Comparison of ENCODE assay signal across 9 cellular contexts in the genomic region with DNA sequence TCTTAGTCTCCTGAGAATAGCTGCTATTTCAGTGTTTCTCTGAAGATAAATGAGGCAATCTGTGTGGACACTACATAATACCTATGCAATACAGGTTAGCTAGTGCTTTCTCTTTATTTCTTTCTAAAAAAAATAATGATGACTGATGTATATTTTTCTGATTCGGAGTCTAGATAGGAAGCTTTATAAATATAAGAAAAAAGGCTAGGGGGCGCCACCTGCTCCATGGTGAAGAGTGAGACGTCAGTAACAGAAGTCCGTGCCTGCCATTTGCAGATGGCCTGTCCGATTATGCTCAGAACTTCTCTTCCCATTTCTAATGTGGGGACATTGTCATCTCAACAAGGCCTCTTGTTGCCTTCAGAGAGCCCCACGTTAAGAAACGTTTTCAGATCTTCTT. TPM values are rescaled to one million over a fixed set of nuclear protein-coding genes. Genes with fewer than 3 reads are reported as not detected.
DNase-seq lines count a peak whose midpoint lies in the region; ATAC-seq, FAIRE-seq and TF ChIP-seq lines count a peak whose summit lies in the region.
"Had no signal": no experiment of that assay in that cellular context is flagged by ENCODE, and none has a peak within 500 bp of the region (broad histone marks: within the 10 kb centered on the region; RNA-seq: fewer than 3 reads in every experiment).

No MANE protein-coding gene starts in this region.

- H3K9ac ChIP-seq in NT2/D1 (ENCODE audit: insufficient read length, low read depth) = no peak overlapping the region

- H3K9me3 ChIP-seq in A549 (no peaks in the 10 kb centered on the region), NT2/D1 (ENCODE audit: insufficient read depth, low read length) (no peaks in the 10 kb centered on the region), esophagus muscularis mucosa (no peaks in the 10 kb centered on the region)

- no peak for FAIRE-seq in A549 (lab: Jason Lieb, UNC)

- POLR2A ChIA-PET in A549 (lab: Yijun Ruan, JAX) = no interaction called here

- H3K27ac ChIP-seq in A549 = no peak overlapping the region
- H3K27ac ChIP-seq in esophagus muscularis mucosa (replicated peaks in 1 of 4) = no peak overlapping the region
- H3K27ac ChIP-seq: SK-N-MC had no signal

- TF ChIP-seq POLR2A in A549 (IDR thresholded peaks at IDR 0.05; ENCODE audit: low read length) = no peak
- TF ChIP-seq POLR2A in esophagus muscularis mucosa (IDR thresholded peaks at IDR 0.05; ENCODE audit: low read depth) = no peak

- CTCF ChIA-PET in A549 (lab: Yijun Ruan, JAX) = interaction anchor here (0.8 to 9.0 kb wide), 13 partner anchors 13 to 367 kb away, joined by 3 to 132 read pairs (median 12); a partner anchor contains a TSS

- 65% methylated on average over 7 of the region's 7 CpGs for WGBS in A549 (ENCODE audit: missing lambda C conversion rate)
- WGBS in esophagus muscularis mucosa = 72% methylated on average over 7 of the region's 7 CpGs

- TF ChIP-seq EP300 in A549 (IDR thresholded peaks at IDR 0.05) (no peak), esophagus muscularis mucosa (IDR thresholded peaks at IDR 0.05) (no peak)

- no peaks in the 10 kb centered on the region for H3K4me1 ChIP-seq in A549
- peaks cover 5% of the 10 kb centered on the region for H3K4me1 ChIP-seq in NT2/D1 (ENCODE audit: insufficient read depth, insufficient read length)
- peaks cover 0 to 6% (median 0%) of the 10 kb centered on the region in 4 donors for H3K4me1 ChIP-seq in esophagus muscularis mucosa

- DNase-seq in A549 (ENCODE audit: low read depth in 1 of 2, low spot score in 1 of 2) (peak in 1 of 2 experiments; percentile 36), CD1c-positive myeloid dendritic cell (ENCODE audit: extremely low spot score) (peak; percentile 43), NT2/D1 (ENCODE audit: low read depth, low spot score) (peak; percentile 43), esophagus muscularis mucosa (ENCODE audit: extremely low spot score) (no peak), kidney glomerular epithelial cell (lab: John Stamatoyannopoulos, UW) (no peak), NCI-H1436 treated with DMSO at 0.1 percent for 48 hours (lab: John Stamatoyannopoulos, UW) (no peak), HK-2 (ENCODE audit: unreplicated experiment) (no peak)

- TF ChIP-seq CTCF in A549 (IDR thresholded peaks at IDR 0.05) (peak; percentile 44), esophagus muscularis mucosa (IDR thresholded peaks at IDR 0.05) (peak in 2 of 3 experiments; percentile 18 to 31)

- intact Hi-C loops in esophagus muscularis mucosa (cut with DNase I) = no loop called here

- H3K4me3 ChIP-seq in A549 = no peak overlapping the region
- H3K4me3 ChIP-seq in NT2/D1 (ENCODE audit: insufficient read length, low read depth) = no peak overlapping the region
- no peak overlapping the region for H3K4me3 ChIP-seq in esophagus muscularis mucosa
- H3K4me3 ChIP-seq: SK-N-MC had no signal

- peaks cover 26% of the 10 kb centered on the region for H3K36me3 ChIP-seq in NT2/D1 (ENCODE audit: insufficient read depth, insufficient read length, low read length)
- peaks cover 30 to 65% (median 42%) of the 10 kb centered on the region in 4 donors for H3K36me3 ChIP-seq in esophagus muscularis mucosa

- TF ChIP-seq RAD21 in A549 (conservative IDR thresholded peaks at IDR 0.05 in 1 of 2, IDR thresholded peaks at IDR 0.05 in 1 of 2) = no peak

- ATAC-seq in A549 (no peak), GM21390 (IDR thresholded peaks at IDR 0.05; ENCODE audit: unreplicated experiment) (no peak)

- no peak overlapping the region for H3K4me2 ChIP-seq in A549

- H3K27me3 ChIP-seq in NT2/D1 (ENCODE audit: insufficient read depth, insufficient read length) = no peaks in the 10 kb centered on the region
- H3K27me3 ChIP-seq in esophagus muscularis mucosa = no peaks in the 10 kb centered on the region

TF ChIP-seq in A549, 52 proteins besides CTCF, POLR2A, EP300 and RAD21:
- TF ChIP-seq RCOR1 (IDR thresholded peaks at IDR 0.05; ENCODE audit: low read depth, low read length) = no peak
- no peak for TF ChIP-seq CHD4 (IDR thresholded peaks at IDR 0.05; ENCODE audit: borderline replicate concordance)
- TF ChIP-seq HDAC2 (IDR thresholded peaks at IDR 0.05) = no peak
- TF ChIP-seq MAFK (IDR thresholded peaks at IDR 0.05; ENCODE audit: partially characterized antibody) = peak; percentile 77
- TF ChIP-seq, protein P1, sequence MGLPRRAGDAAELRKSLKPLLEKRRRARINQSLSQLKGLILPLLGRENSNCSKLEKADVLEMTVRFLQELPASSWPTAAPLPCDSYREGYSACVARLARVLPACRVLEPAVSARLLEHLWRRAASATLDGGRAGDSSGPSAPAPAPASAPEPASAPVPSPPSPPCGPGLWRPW (IDR thresholded peaks at IDR 0.05) = no peak
- TF ChIP-seq, protein P2, sequence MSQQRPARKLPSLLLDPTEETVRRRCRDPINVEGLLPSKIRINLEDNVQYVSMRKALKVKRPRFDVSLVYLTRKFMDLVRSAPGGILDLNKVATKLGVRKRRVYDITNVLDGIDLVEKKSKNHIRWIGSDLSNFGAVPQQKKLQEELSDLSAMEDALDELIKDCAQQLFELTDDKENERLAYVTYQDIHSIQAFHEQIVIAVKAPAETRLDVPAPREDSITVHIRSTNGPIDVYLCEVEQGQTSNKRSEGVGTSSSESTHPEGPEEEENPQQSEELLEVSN (IDR thresholded peaks at IDR 0.05; ENCODE audit: borderline replicate concordance, low read depth) = no peak

RNA-seq across cellular contexts. Expression of a gene that starts 26.4 kb away (rescaled TPM):
- polyA plus RNA-seq in A549 (2011; rRNA removed) = 60.2 and 67.3 TPM in 2 replicates
- polyA plus RNA-seq in A549 (2012; cell fraction: cytosol; rRNA removed) = 49.0 and 56.2 TPM in 2 replicates
- polyA plus RNA-seq in A549 (2012; cell fraction: nucleus; rRNA removed) = 141 and 234 TPM in 2 replicates
- 41.5 to 43.8 TPM (median 41.6 TPM) in 3 replicates for polyA plus RNA-seq in A549 (2017; fragmentation: RNase III; extraction: RNeasy Plus Mini Kit Qiagen cat#74134 plus additional on column Dnase treatment)
- 25.3 and 37.9 TPM in 2 replicates for polyA minus RNA-seq in A549 (2011; rRNA and poly(A)+ RNA removed)
- 100 to 1,000 TPM; 104 to 138 (median 107) TPM for total RNA-seq in esophagus muscularis mucosa

RNA-seq across cellular contexts. Expression of a gene that starts 49.0 kb away (rescaled TPM):
- polyA plus RNA-seq in A549 (2011; rRNA removed) (0.80 and 0.95 TPM in 2 replicates), A549 (2017; fragmentation: RNase III; extraction: RNeasy Plus Mini Kit Qiagen cat#74134 plus additional on column Dnase treatment) (0.62 to 0.79 TPM (median 0.62 TPM) in 3 replicates)
- polyA plus RNA-seq in A549 (2012; cell fraction: cytosol; rRNA removed) = 0.44 and 0.56 TPM in 2 replicates
- polyA plus RNA-seq in A549 (2012; cell fraction: nucleus; rRNA removed) = 1.6 and 2.4 TPM in 2 replicates
- polyA minus RNA-seq in A549 (2011; rRNA and poly(A)+ RNA removed) = 1.3 and 1.4 TPM in 2 replicates
- not detected for total RNA-seq in esophagus muscularis mucosa

Comparison
In these comparisons a context has a peak if more than half of its experiments do, and no peak if none do; other contexts are left out.
1. DNase-seq: peak in CD1c-positive myeloid dendritic cell (single experiment) and NT2/D1 (single experiment); none in esophagus muscularis mucosa (single experiment), kidney glomerular epithelial cell (single experiment), NCI-H1436 treated with DMSO at 0.1 percent for 48 hours (single experiment) and HK-2 (single experiment).